23 cellular contexts compared by ENCODE assay signal in genomic region chr2:219695145-219695544, GRCh38.
"Had no signal": no experiment of that assay in that cellular context is flagged by ENCODE, and none has a peak within 500 bp of the region (broad histone marks: within the 10 kb centered on the region; RNA-seq: fewer than 3 reads in every experiment).

No MANE protein-coding gene starts in this region.

- H3K27me3 ChIP-seq: SJSA1 had no signal

- H3K36me3 ChIP-seq: SJSA1 had no signal

- H3K27ac ChIP-seq: HL-60, KMS-11, SJSA1 had no signal

- DNase-seq: IMR-90, Kasumi-1, MM.1S, NCI-H1092 treated with DMSO at 0.1 percent for 48 hours, NCI-H1436, NCI-H187, NCI-H2029, NCI-H2081 treated with DMSO at 0.1 percent for 48 hours, NCI-H2171, NCI-H226, NCI-H446, NCI-H510A, NCI-H524 treated with DMSO at 0.1 percent for 48 hours, NCI-H69, NCI-H774, Right ventricle myocardium superior, RPMI8226, SIG-M5, SK-N-SH had no signal

- H3K9me3 ChIP-seq: SJSA1, SK-N-SH had no signal

- H3K9ac ChIP-seq: KMS-11, SK-N-SH had no signal

- FAIRE-seq: RCC 7860 had no signal

- H3K4me2 ChIP-seq: KMS-11, SK-N-SH had no signal

- H3K4me3 ChIP-seq: SJSA1 had no signal
